17 cellular contexts compared by ENCODE assay signal in the genomic region with DNA sequence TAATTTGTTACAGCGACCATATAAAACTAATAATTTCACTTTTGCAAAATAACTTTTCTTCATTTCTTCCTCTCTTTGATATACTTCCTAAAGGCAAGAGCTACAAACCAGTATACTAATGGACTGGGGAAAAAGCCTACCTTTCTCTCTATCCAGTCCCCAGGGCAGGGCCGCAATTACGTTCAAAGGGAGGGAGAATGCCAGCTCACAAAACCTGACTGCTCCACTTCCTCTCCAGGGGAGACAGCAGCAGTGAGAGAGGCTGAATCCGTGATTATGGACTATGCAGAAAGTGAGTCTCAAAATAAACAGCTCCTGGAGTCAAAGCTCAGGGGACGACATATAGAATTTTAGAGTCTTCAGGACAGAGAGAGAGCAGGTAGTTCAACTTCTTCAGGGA.
"Had no signal": no experiment of that assay in that cellular context is flagged by ENCODE, and none has a peak within 500 bp of the region (broad histone marks: within the 10 kb centered on the region; RNA-seq: fewer than 3 reads in every experiment).

No MANE protein-coding gene starts in this region.

- FAIRE-seq: islet of Langerhans had no signal

- ATAC-seq: activated T-cell treated with anti-CD3 and anti-CD28 coated beads, Interleukin-2, amount 50 U/mL, for 4 hours; body of pancreas; effector memory CD8-positive, alpha-beta T cell had no signal

- H3K27ac Mint-ChIP-seq: activated naive CD4-positive, alpha-beta T cell treated with anti-CD3 and anti-CD28 coated beads for 36 hours; effector memory CD8-positive, alpha-beta T cell had no signal

- H2AFZ ChIP-seq: hepatocyte had no signal

- H3K9me3 ChIP-seq: body of pancreas, prostate gland, right atrium auricular region, tibial nerve had no signal

- H3K27ac ChIP-seq: body of pancreas, hepatocyte, prostate gland, right atrium auricular region, tibial nerve had no signal

- H3K4me2 ChIP-seq: hepatocyte had no signal

- H3K9me3 Mint-ChIP-seq: activated naive CD4-positive, alpha-beta T cell treated with anti-CD3 and anti-CD28 coated beads for 36 hours; activated T-cell treated with anti-CD3 and anti-CD28 coated beads, Interleukin-2, amount 50 U/mL, for 4 hours; effector memory CD8-positive, alpha-beta T cell; neural crest cell had no signal

- DNase-seq: activated CD4-positive, alpha-beta T cell treated with anti-CD3 and anti-CD28 coated beads, Interleukin-2, amount 50 U/mL, for 1 hour; activated CD4-positive, CD25-positive, alpha-beta regulatory T cell treated with anti-CD3 and anti-CD28 coated beads, Interleukin-2, amount 50 U/mL, for 72 hours; activated CD8-positive, alpha-beta memory T cell treated with anti-CD3 and anti-CD28 coated beads, Interleukin-2, amount 50 U/mL, for 4 hours; activated naive CD4-positive, alpha-beta T cell treated with anti-CD3 and anti-CD28 coated beads for 36 hours; activated T-cell treated with anti-CD3 and anti-CD28 coated beads, Interleukin-2, amount 50 U/mL, for 4 hours; body of pancreas; effector memory CD8-positive, alpha-beta T cell; foreskin fibroblast; stimulated activated CD4-positive, alpha-beta T cell treated with anti-CD3 and anti-CD28 coated beads, Interleukin-2, amount 100 ng/mL, for 24 hours; stimulated activated naive CD4-positive, alpha-beta T cell treated with Interleukin-2 at 50 U/mL for 16 hours; T1000 had no signal

- H3K79me2 ChIP-seq: hepatocyte had no signal

- H3K4me3 Mint-ChIP-seq: activated naive CD4-positive, alpha-beta T cell treated with anti-CD3 and anti-CD28 coated beads for 36 hours; activated T-cell treated with anti-CD3 and anti-CD28 coated beads, Interleukin-2, amount 50 U/mL, for 4 hours; effector memory CD8-positive, alpha-beta T cell; neural crest cell had no signal

- H3K4me3 ChIP-seq: body of pancreas, hepatocyte, prostate gland, right atrium auricular region, tibial nerve had no signal

- H3K36me3 ChIP-seq: prostate gland, right atrium auricular region, tibial nerve had no signal

- H3K27me3 ChIP-seq: body of pancreas, hepatocyte, tibial nerve had no signal
